In genomic region chr19:9914001-9914314, GRCh38 we compare ENCODE assay signal across 8 cellular contexts.
DNase-seq lines count a peak whose midpoint lies in the region; ATAC-seq lines count a peak whose summit lies in the region.

No MANE protein-coding gene starts in this region.

- DNase-seq in activated naive CD8-positive, alpha-beta T cell treated with anti-CD3 and anti-CD28 coated beads, Interleukin-2, amount 50 U/mL, for 24 hours, result no peak
- DNase-seq in stimulated activated naive CD8-positive, alpha-beta T cell treated with anti-CD3 and anti-CD28 coated beads, Interleukin-15, amount 100 ng/mL, for 72 hours, result no peak

- H3K9me3 Mint-ChIP-seq in activated naive CD8-positive, alpha-beta T cell treated with anti-CD3 and anti-CD28 coated beads, Interleukin-2, amount 50 U/mL, for 24 hours, result no peaks in the 10 kb centered on the region
- H3K9me3 Mint-ChIP-seq in stimulated activated naive CD8-positive, alpha-beta T cell treated with anti-CD3 and anti-CD28 coated beads, Interleukin-15, amount 100 ng/mL, for 72 hours, result no peaks in the 10 kb centered on the region

- H3K27ac Mint-ChIP-seq in activated naive CD8-positive, alpha-beta T cell treated with anti-CD3 and anti-CD28 coated beads, Interleukin-2, amount 50 U/mL, for 24 hours, result no peak overlapping the region
- no peak overlapping the region for H3K27ac Mint-ChIP-seq in stimulated activated naive CD8-positive, alpha-beta T cell treated with anti-CD3 and anti-CD28 coated beads, Interleukin-15, amount 100 ng/mL, for 72 hours

- no peaks in the 10 kb centered on the region for H3K36me3 ChIP-seq in HUES48 (ENCODE audit: control insufficient read depth, insufficient read depth, low read length)

- H3K4me3 Mint-ChIP-seq in activated naive CD8-positive, alpha-beta T cell treated with anti-CD3 and anti-CD28 coated beads, Interleukin-2, amount 50 U/mL, for 24 hours, result peak overlapping the region; percentile 64
- peak overlapping the region; percentile 63 to 73 for H3K4me3 Mint-ChIP-seq in stimulated activated naive CD8-positive, alpha-beta T cell treated with anti-CD3 and anti-CD28 coated beads, Interleukin-15, amount 100 ng/mL, for 72 hours

- peak overlapping the region; percentile 72 for H3K27ac ChIP-seq in HUES48 (ENCODE audit: low read depth, low read length)

- ATAC-seq in activated naive CD8-positive, alpha-beta T cell treated with anti-CD3 and anti-CD28 coated beads, Interleukin-2, amount 50 U/mL, for 24 hours, result no peak
- ATAC-seq in stimulated activated naive CD8-positive, alpha-beta T cell treated with anti-CD3 and anti-CD28 coated beads, Interleukin-15, amount 100 ng/mL, for 72 hours, result no peak
- ATAC-seq in HG02885 (IDR thresholded peaks at IDR 0.05; ENCODE audit: poor library complexity, unreplicated experiment), result no peak
- ATAC-seq in HG02884 (IDR thresholded peaks at IDR 0.05; ENCODE audit: unreplicated experiment), result no peak
- ATAC-seq in HG03457 (IDR thresholded peaks at IDR 0.05; ENCODE audit: unreplicated experiment), result no peak
- no peak for ATAC-seq in HG02763 (IDR thresholded peaks at IDR 0.05; ENCODE audit: unreplicated experiment)

- H3K9me3 ChIP-seq in HUES48 (ENCODE audit: control insufficient read depth, insufficient read depth, low read length) (no peaks in the 10 kb centered on the region), iPS-18c (ENCODE audit: control insufficient read depth, insufficient read depth, low read length) (no peaks in the 10 kb centered on the region)

- peaks cover 9% of the 10 kb centered on the region for H3K4me1 ChIP-seq in HUES48 (ENCODE audit: control insufficient read depth, insufficient read depth, low read length)

- peaks cover 32% of the 10 kb centered on the region for H3K27me3 Mint-ChIP-seq in activated naive CD8-positive, alpha-beta T cell treated with anti-CD3 and anti-CD28 coated beads, Interleukin-2, amount 50 U/mL, for 24 hours
- peaks cover 36% of the 10 kb centered on the region for H3K27me3 Mint-ChIP-seq in stimulated activated naive CD8-positive, alpha-beta T cell treated with anti-CD3 and anti-CD28 coated beads, Interleukin-15, amount 100 ng/mL, for 72 hours

- H3K27me3 ChIP-seq in HUES48 (ENCODE audit: control insufficient read depth, insufficient read depth, low read length), result peaks cover 9% of the 10 kb centered on the region

- H3K4me1 Mint-ChIP-seq in activated naive CD8-positive, alpha-beta T cell treated with anti-CD3 and anti-CD28 coated beads, Interleukin-2, amount 50 U/mL, for 24 hours, result peaks cover 8% of the 10 kb centered on the region
- H3K4me1 Mint-ChIP-seq in stimulated activated naive CD8-positive, alpha-beta T cell treated with anti-CD3 and anti-CD28 coated beads, Interleukin-15, amount 100 ng/mL, for 72 hours, result peaks cover 15% of the 10 kb centered on the region

- peak overlapping the region; percentile 77 for H3K4me3 ChIP-seq in HUES48 (ENCODE audit: low read depth, low read length)
- peak overlapping the region; percentile 67 for H3K4me3 ChIP-seq in iPS-18c (ENCODE audit: insufficient read depth, low read depth, low read length)

- peak overlapping the region; percentile 48; the same call in 1 of the 2 replicates for H3K9ac ChIP-seq in HUES48 (ENCODE audit: low read depth, low read length)

- no peaks in the 10 kb centered on the region for H3K36me3 Mint-ChIP-seq in activated naive CD8-positive, alpha-beta T cell treated with anti-CD3 and anti-CD28 coated beads, Interleukin-2, amount 50 U/mL, for 24 hours (ENCODE audit: low read depth)
